ENCODE assay signal across 13 cellular contexts in the genomic region with DNA sequence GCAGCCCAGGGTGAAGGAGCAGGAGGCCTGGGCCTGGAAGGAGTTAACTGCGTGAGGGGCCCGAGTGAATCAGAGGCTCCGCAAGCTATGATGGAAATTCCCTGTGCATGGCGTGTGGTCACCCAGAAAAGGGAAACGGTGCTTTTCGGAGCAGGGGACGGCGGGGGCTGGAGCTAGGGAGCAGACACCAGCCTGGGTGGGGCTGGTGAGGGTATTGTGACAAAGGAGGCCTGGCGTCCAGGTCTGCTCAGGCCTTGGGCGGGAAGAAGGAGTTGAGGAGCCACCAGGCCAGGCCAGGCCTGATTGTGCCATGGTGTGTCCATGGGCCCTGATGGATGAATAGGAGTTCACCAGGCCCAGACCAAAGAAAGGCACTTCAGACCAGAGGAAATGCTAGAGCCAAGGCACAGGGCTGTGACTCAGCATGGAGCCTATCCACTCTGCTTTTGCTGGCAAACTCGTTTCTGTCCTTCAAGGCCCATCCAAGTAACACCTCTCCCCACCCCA. TPM values are rescaled to one million over a fixed set of nuclear protein-coding genes. Genes with fewer than 3 reads are reported as not detected.
DNase-seq lines count a peak whose midpoint lies in the region; ATAC-seq and TF ChIP-seq lines count a peak whose summit lies in the region.
"Had no signal": no experiment of that assay in that cellular context is flagged by ENCODE, and none has a peak within 500 bp of the region (broad histone marks: within the 10 kb centered on the region; RNA-seq: fewer than 3 reads in every experiment).

No MANE protein-coding gene starts in this region.

- TF ChIP-seq CTCF in heart right ventricle (IDR thresholded peaks at IDR 0.05) (no peak), A673 (conservative IDR thresholded peaks at IDR 0.05; ENCODE audit: low read depth, low read length) (no peak)

- intact Hi-C loops in heart right ventricle (cut with DNase I) (no loop called here), posterior vena cava (cut with DNase I) (no loop called here), A673 (cut with micrococcal nuclease; ENCODE audit: unreplicated experiment) (no loop called here)

- 0 out of 2 replicates have a peak overlapping the region, but pooled peaks have one; percentile 20 for H3K27ac ChIP-seq in SJSA1
- H3K27ac ChIP-seq in heart right ventricle, result peak overlapping the region in 7 of 10 donors; percentile 33 to 100 (median 53)
- H3K27ac ChIP-seq in A673 (ENCODE audit: low read depth, low read length, poor library complexity, severe bottlenecking), result no peak overlapping the region
- H3K27ac ChIP-seq: KMS-11 had no signal

- H3K4me1 ChIP-seq in SJSA1 (replicated peaks) (peaks cover 15% of the 10 kb centered on the region), heart right ventricle (peaks cover 0 to 81% (median 17%) of the 10 kb centered on the region in 9 donors), A673 (ENCODE audit: insufficient read depth, low read length, poor library complexity, severe bottlenecking) (no peaks in the 10 kb centered on the region)

- no peaks in the 10 kb centered on the region for H3K27me3 ChIP-seq in SJSA1 (replicated peaks)
- no peaks in the 10 kb centered on the region for H3K27me3 ChIP-seq in heart right ventricle
- H3K27me3 ChIP-seq in A673 (replicated peaks; ENCODE audit: insufficient read depth, low read depth, low read length, poor library complexity), result no peaks in the 10 kb centered on the region

- DNase-seq in SJSA1 (ENCODE audit: low read depth in 1 of 2, low spot score in 2 of 2) (no peak), heart right ventricle (peak in 1 of 2 donors; percentile 48), posterior vena cava (ENCODE audit: low spot score) (peak; percentile 87), A673 (ENCODE audit: low spot score) (no peak), NCI-H69 (lab: John Stamatoyannopoulos, UW) (no peak)
- DNase-seq: activated T-cell treated with anti-CD3 and anti-CD28 coated beads for 4 hours, Calu3, NCI-H526 had no signal

- no peaks in the 10 kb centered on the region for H3K9me3 ChIP-seq in SJSA1 (replicated peaks)
- H3K9me3 ChIP-seq in heart right ventricle, result no peaks in the 10 kb centered on the region
- H3K9me3 ChIP-seq in A673 (ENCODE audit: low read depth, low read length, poor library complexity, severe bottlenecking), result no peaks in the 10 kb centered on the region

- no TSS peak for BruUV-seq in A673 (replicated peaks; lab: Mats Ljungman, UMichigan)

- CTCF ChIA-PET in A673 (lab: Charles Lee), result no interaction called here

- POLR2A ChIA-PET in A673 (lab: Charles Lee; ENCODE audit: low non-redundant PET), result no interaction called here

- no peaks in the 10 kb centered on the region for H3K36me3 ChIP-seq in SJSA1
- H3K36me3 ChIP-seq in heart right ventricle, result no peaks in the 10 kb centered on the region
- no peaks in the 10 kb centered on the region for H3K36me3 ChIP-seq in A673 (ENCODE audit: insufficient read depth, low read length, poor library complexity, severe bottlenecking)

- H3K4me3 ChIP-seq in SJSA1 (no peak overlapping the region), heart right ventricle (no peak overlapping the region), A673 (ENCODE audit: low read depth, low read length, poor library complexity, severe bottlenecking) (no peak overlapping the region)

- 88 to 93% methylated on average over 11 of the region's 11 CpGs for WGBS in heart right ventricle, 2 donors

- ATAC-seq in GM21717 (IDR thresholded peaks at IDR 0.05; ENCODE audit: unreplicated experiment) (peak; percentile 47), heart right ventricle (peak in 3 of 8 donors; percentile 7 to 27 (median 25)), GM18907 (IDR thresholded peaks at IDR 0.05; ENCODE audit: unreplicated experiment) (no peak), HG03521 (IDR thresholded peaks at IDR 0.05; ENCODE audit: unreplicated experiment) (no peak)

RNA-seq across cellular contexts. Expression of gene SPI1, which starts 12.8 kb away (rescaled TPM):
- total RNA-seq in SJSA1 (2014; rRNA removed; shearing (Covaris generic)), result not detected in 2 replicates
- total RNA-seq in heart right ventricle (10 to 100 TPM in 3 of 10 donors, 1 to 10 TPM in 7; 3.4 to 38.9 (median 6.7) TPM), posterior vena cava (10 to 100 TPM; 27.7 to 47.0 TPM), A673 (2021) (not detected in 2 replicates)
- 10 to 100 TPM in 1 of 2 donors, 1 to 10 TPM in 1; 6.7 to 10.2 TPM for polyA plus RNA-seq in heart right ventricle
- total RNA-seq: Calu3; T-helper 1 cell treated with Interleukin-12 subunit alpha and Interleukin-12 subunit beta and Interleukin-4 antibody, amounts not matched to agents 30 ng/mL and 1 ng/mL, for 36 hours had no signal

RNA-seq across cellular contexts. Expression of gene SLC39A13, which starts 17.3 kb away (rescaled TPM):
- total RNA-seq in SJSA1 (2014; rRNA removed; shearing (Covaris generic)), result 42.0 and 76.0 TPM in 2 replicates
- total RNA-seq in heart right ventricle (10 to 100 TPM; 31.1 to 54.5 (median 40.8) TPM), posterior vena cava (10 to 100 TPM; 96.1 to 98.1 TPM), A673 (2021) (53.3 and 64.2 TPM in 2 replicates)
- polyA plus RNA-seq in heart right ventricle, result 10 to 100 TPM; 62.3 to 86.4 TPM

RNA-seq across cellular contexts. Expression of gene PSMC3, which starts 35.1 kb away (rescaled TPM):
- total RNA-seq in SJSA1 (2014; rRNA removed; shearing (Covaris generic)), result 295 and 358 TPM in 2 replicates
- total RNA-seq in heart right ventricle (100 to 1,000 TPM; 129 to 171 (median 140) TPM), posterior vena cava (100 to 1,000 TPM; 104 to 129 TPM), A673 (2021) (665 and 701 TPM in 2 replicates)
- 100 to 1,000 TPM; 184 to 272 TPM for polyA plus RNA-seq in heart right ventricle

RNA-seq across cellular contexts. Expression of gene MYBPC3, which starts 38.6 kb away (rescaled TPM):
- not detected in 2 replicates for total RNA-seq in SJSA1 (2014; rRNA removed; shearing (Covaris generic))
- total RNA-seq in heart right ventricle, result 1,000 to 10,000 TPM; 1,404 to 3,138 (median 2,490) TPM
- polyA plus RNA-seq in heart right ventricle, result 1,000 to 10,000 TPM in 1 of 2 donors, 100 to 1,000 TPM in 1; 484 to 2,250 TPM
- under 1 TPM; 0.19 to 0.37 TPM for total RNA-seq in posterior vena cava
- total RNA-seq in A673 (2021), result not detected in 2 replicates
- total RNA-seq: Calu3; T-helper 1 cell treated with Interleukin-12 subunit alpha and Interleukin-12 subunit beta and Interleukin-4 antibody, amounts not matched to agents 30 ng/mL and 1 ng/mL, for 36 hours had no signal

RNA-seq across cellular contexts. Expression of gene RAPSN, which starts 57.8 kb away (rescaled TPM):
- 0.34 TPM in 1 of 2 replicates, not detected in the other for total RNA-seq in SJSA1 (2014; rRNA removed; shearing (Covaris generic))
- total RNA-seq in heart right ventricle, result 10 to 100 TPM in 1 of 10 donors, 1 to 10 TPM in 9; 2.9 to 10.2 (median 4.0) TPM
- 1 to 10 TPM in 1 of 2 donors, under 1 TPM in 1; 0.33 to 6.2 TPM for polyA plus RNA-seq in heart right ventricle
- under 1 TPM; 0.33 to 0.69 TPM for total RNA-seq in posterior vena cava
- 1.0 TPM in 2 replicates for total RNA-seq in A673 (2021)
